In genomic region chr15:90463381-90463780, GRCh38 we compare ENCODE assay signal across 9 cellular contexts.
DNase-seq lines count a peak whose midpoint lies in the region; ATAC-seq and TF ChIP-seq lines count a peak whose summit lies in the region.
"Had no signal": no experiment of that assay in that cellular context is flagged by ENCODE, and none has a peak within 500 bp of the region (broad histone marks: within the 10 kb centered on the region; RNA-seq: fewer than 3 reads in every experiment).

No MANE protein-coding gene starts in this region.

- peaks cover 30% of the 10 kb centered on the region for H3K79me2 ChIP-seq in smooth muscle cell (ENCODE audit: low read depth)
- H3K79me2 ChIP-seq: parathyroid adenoma had no signal

- peak overlapping the region; percentile 57 for H3K9ac ChIP-seq in smooth muscle cell (ENCODE audit: low read depth)
- H3K9ac ChIP-seq: parathyroid adenoma had no signal

- peak overlapping the region; percentile 91 for H3K27ac ChIP-seq in smooth muscle cell (ENCODE audit: low read depth)

- WGBS in smooth muscle cell (ENCODE audit: low lambda C conversion rate) = 60% methylated on average over 3 of the region's 3 CpGs

- no peak overlapping the region for H2AFZ ChIP-seq in smooth muscle cell (ENCODE audit: low read depth)
- H2AFZ ChIP-seq: parathyroid adenoma had no signal

- intact Hi-C loops in activated T-helper 2 cell treated with anti-CD3 and anti-CD28 coated beads, Interferon-gamma antibody, Interleukin-2, Interleukin-4, amounts not matched to agents 10 μg/mL and 5 μg/mL and 100 μg/mL, durations not matched to agents 14 hours and 24 hours and 36 hours (cut with micrococcal nuclease) = no loop called here

- H3K36me3 ChIP-seq in smooth muscle cell (ENCODE audit: low read depth) = peaks cover 27% of the 10 kb centered on the region

- peak; percentile 44 for DNase-seq in glomerular visceral epithelial cell (ENCODE audit: extremely low spot score)
- no peak for DNase-seq in smooth muscle cell (lab: John Stamatoyannopoulos, UW; ENCODE audit: unreplicated experiment)
- no peak for DNase-seq in effector CD8-positive, alpha-beta T cell (lab: John Stamatoyannopoulos, UW)
- DNase-seq in OCI-M2 (lab: John Stamatoyannopoulos, UW; ENCODE audit: unreplicated experiment) = no peak
- DNase-seq in T-helper 1 cell = no peak
- DNase-seq in activated T-helper 2 cell treated with anti-CD3 and anti-CD28 coated beads, Interferon-gamma antibody, Interleukin-2, Interleukin-4, amounts not matched to agents 10 μg/mL and 5 μg/mL and 100 μg/mL, durations not matched to agents 14 hours and 24 hours and 36 hours (ENCODE audit: low spot score) = no peak

- H3F3A ChIP-seq in smooth muscle cell (ENCODE audit: low read depth) = peaks cover 7% of the 10 kb centered on the region

- H3K4me1 Mint-ChIP-seq in activated T-helper 17 cell treated with anti-CD3 and anti-CD28 coated beads, Interleukin-2, amount 50 U/mL, for 72 hours = peaks cover 7% of the 10 kb centered on the region
- peaks cover 30% of the 10 kb centered on the region for H3K4me1 Mint-ChIP-seq in activated T-helper 2 cell treated with anti-CD3 and anti-CD28 coated beads, Interferon-gamma antibody, Interleukin-2, Interleukin-4, amounts not matched to agents 10 μg/mL and 5 μg/mL and 100 μg/mL, durations not matched to agents 14 hours and 24 hours and 36 hours (ENCODE audit: low read depth)

- H3K36me3 Mint-ChIP-seq in activated T-helper 17 cell treated with anti-CD3 and anti-CD28 coated beads, Interleukin-2, amount 50 U/mL, for 72 hours (ENCODE audit: low read depth) = peaks cover 97% of the 10 kb centered on the region
- peaks cover 81% of the 10 kb centered on the region for H3K36me3 Mint-ChIP-seq in activated T-helper 2 cell treated with anti-CD3 and anti-CD28 coated beads, Interferon-gamma antibody, Interleukin-2, Interleukin-4, amounts not matched to agents 10 μg/mL and 5 μg/mL and 100 μg/mL, durations not matched to agents 14 hours and 24 hours and 36 hours (ENCODE audit: low read depth)

- H3K9me3 ChIP-seq in smooth muscle cell (replicated peaks; ENCODE audit: low read depth) = no peaks in the 10 kb centered on the region

- peak overlapping the region; percentile 31 for H3K27ac Mint-ChIP-seq in activated T-helper 17 cell treated with anti-CD3 and anti-CD28 coated beads, Interleukin-2, amount 50 U/mL, for 72 hours
- H3K27ac Mint-ChIP-seq in activated T-helper 2 cell treated with anti-CD3 and anti-CD28 coated beads, Interferon-gamma antibody, Interleukin-2, Interleukin-4, amounts not matched to agents 10 μg/mL and 5 μg/mL and 100 μg/mL, durations not matched to agents 14 hours and 24 hours and 36 hours = no peak overlapping the region

- TF ChIP-seq CTCF in smooth muscle cell (IDR thresholded peaks at IDR 0.05; ENCODE audit: borderline replicate concordance, insufficient read depth, poor library complexity, severe bottlenecking) = no peak

- H4K20me1 ChIP-seq in smooth muscle cell (ENCODE audit: low read depth) = peaks cover 56% of the 10 kb centered on the region

- H3K27me3 ChIP-seq in smooth muscle cell (ENCODE audit: low read depth) = no peaks in the 10 kb centered on the region

- no peak overlapping the region for H3K4me3 ChIP-seq in smooth muscle cell

- peak overlapping the region; percentile 41 for H3K4me2 ChIP-seq in smooth muscle cell

- ATAC-seq in GM19351 (IDR thresholded peaks at IDR 0.05; ENCODE audit: unreplicated experiment) = peak; percentile 74
- peak; percentile 62 for ATAC-seq in activated T-helper 17 cell treated with anti-CD3 and anti-CD28 coated beads, Interleukin-2, amount 50 U/mL, for 72 hours (replicated peaks)

- no peak overlapping the region for H3K4me3 Mint-ChIP-seq in activated T-helper 17 cell treated with anti-CD3 and anti-CD28 coated beads, Interleukin-2, amount 50 U/mL, for 72 hours
- H3K4me3 Mint-ChIP-seq in activated T-helper 2 cell treated with anti-CD3 and anti-CD28 coated beads, Interferon-gamma antibody, Interleukin-2, Interleukin-4, amounts not matched to agents 10 μg/mL and 5 μg/mL and 100 μg/mL, durations not matched to agents 14 hours and 24 hours and 36 hours (ENCODE audit: low read depth) = no peak overlapping the region

- no peaks in the 10 kb centered on the region for H3K27me3 Mint-ChIP-seq in activated T-helper 17 cell treated with anti-CD3 and anti-CD28 coated beads, Interleukin-2, amount 50 U/mL, for 72 hours
- H3K27me3 Mint-ChIP-seq in activated T-helper 2 cell treated with anti-CD3 and anti-CD28 coated beads, Interferon-gamma antibody, Interleukin-2, Interleukin-4, amounts not matched to agents 10 μg/mL and 5 μg/mL and 100 μg/mL, durations not matched to agents 14 hours and 24 hours and 36 hours (ENCODE audit: low read depth) = no peaks in the 10 kb centered on the region

- H3K4me1 ChIP-seq in smooth muscle cell (ENCODE audit: low read depth) = peaks cover 7% of the 10 kb centered on the region

- no peaks in the 10 kb centered on the region for H3K9me3 Mint-ChIP-seq in activated T-helper 17 cell treated with anti-CD3 and anti-CD28 coated beads, Interleukin-2, amount 50 U/mL, for 72 hours
- H3K9me3 Mint-ChIP-seq in activated T-helper 2 cell treated with anti-CD3 and anti-CD28 coated beads, Interferon-gamma antibody, Interleukin-2, Interleukin-4, amounts not matched to agents 10 μg/mL and 5 μg/mL and 100 μg/mL, durations not matched to agents 14 hours and 24 hours and 36 hours = no peaks in the 10 kb centered on the region
